In the genomic region with DNA sequence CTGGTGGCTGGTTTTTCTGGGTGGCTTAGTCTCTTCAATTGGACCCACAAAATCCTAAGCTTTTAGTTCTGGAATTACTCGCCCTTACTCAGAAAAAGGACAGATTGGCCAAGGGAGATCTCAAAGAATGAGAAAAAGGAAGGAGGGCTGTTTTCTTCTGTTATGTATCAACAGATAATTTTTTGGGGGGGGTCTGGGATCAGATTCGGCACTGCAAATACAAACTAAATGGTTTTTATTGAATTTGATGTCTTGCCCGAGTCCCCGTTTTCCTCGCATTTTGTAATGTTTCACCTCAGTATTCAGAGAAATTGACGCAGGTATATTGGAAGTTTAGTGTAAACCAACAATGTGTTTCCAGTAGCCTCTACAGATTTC, we compare ENCODE assay signal across 8 cellular contexts. TPM values are rescaled to one million over a fixed set of nuclear protein-coding genes. Genes with fewer than 3 reads are reported as not detected.
DNase-seq lines count a peak whose midpoint lies in the region; ATAC-seq, FAIRE-seq and TF ChIP-seq lines count a peak whose summit lies in the region.

No MANE protein-coding gene starts in this region.

- H3K36me3 Mint-ChIP-seq in naive B cell = peaks cover 7 to 9% of the 10 kb centered on the region in 2 donors

- H3K9me3 Mint-ChIP-seq in naive B cell = peaks cover 0 to 4% (median 0%) of the 10 kb centered on the region in 7 donors

- ATAC-seq in naive B cell (ENCODE audit: low read depth in 2 of 2) = no peak
- no peak for ATAC-seq in HG03565 (IDR thresholded peaks at IDR 0.05; ENCODE audit: unreplicated experiment)
- ATAC-seq in HG02870 (IDR thresholded peaks at IDR 0.05; ENCODE audit: unreplicated experiment) = no peak

- TF ChIP-seq CTCF in AG09309 (IDR thresholded peaks at IDR 0.05; ENCODE audit: control insufficient read depth, insufficient read depth, low read depth, low read length, missing control alignments) (no peak), choroid plexus epithelial cell (conservative IDR thresholded peaks at IDR 0.05; ENCODE audit: low read depth, low read length) (no peak)

- DNase-seq in AG09309 (ENCODE audit: low read depth) = no peak
- DNase-seq in Jurkat, Clone E6-1 (ENCODE audit: low read depth, low spot score) = no peak
- DNase-seq in choroid plexus epithelial cell (ENCODE audit: low read depth) = no peak
- no peak for DNase-seq in naive B cell
- DNase-seq in urothelium cell line (ENCODE audit: low spot score) = no peak
- DNase-seq in foreskin melanocyte = no peak

- H3K4me3 Mint-ChIP-seq in naive B cell = peak overlapping the region; percentile 85 to 97 (median 92)

- no peak for FAIRE-seq in urothelium cell line (lab: Jason Lieb, UNC)

- peaks cover 18 to 31% (median 20%) of the 10 kb centered on the region in 3 donors for H3K4me1 Mint-ChIP-seq in naive B cell

- H3K4me3 ChIP-seq in AG09309 (ENCODE audit: control insufficient read depth, low read depth, low read length) (peak overlapping the region; percentile 100), choroid plexus epithelial cell (ENCODE audit: low read depth, low read length) (peak overlapping the region; percentile 100)
- peak overlapping the region; percentile 77 for H3K4me3 ChIP-seq in Jurkat, Clone E6-1 (ENCODE audit: low read length)

- peaks cover 2 to 11% (median 7%) of the 10 kb centered on the region in 3 donors for H3K27me3 Mint-ChIP-seq in naive B cell

- peak overlapping the region; percentile 83 to 99 (median 96) for H3K27ac Mint-ChIP-seq in naive B cell

RNA-seq across cellular contexts. Expression of a gene that starts 0.8 kb away (rescaled TPM):
- polyA plus RNA-seq in Jurkat, Clone E6-1 (2012; ENCODE audit: insufficient read depth, insufficient read length) = 11.2 TPM
- polyA plus RNA-seq in naive B cell (ENCODE audit: low read depth in 6 of 6) = 10 to 100 TPM; 12.8 to 18.0 (median 15.9) TPM

RNA-seq across cellular contexts. Expression of a gene that starts 13.8 kb away (rescaled TPM):
- polyA plus RNA-seq in Jurkat, Clone E6-1 (2012; ENCODE audit: insufficient read depth, insufficient read length) = not detected
- polyA plus RNA-seq in naive B cell (ENCODE audit: low read depth in 6 of 6) = 1 to 10 TPM in 2 of 6 donors, under 1 TPM in 3, not detected in 1; 0.41 to 1.7 (median 0.95) TPM
